In the genomic region with DNA sequence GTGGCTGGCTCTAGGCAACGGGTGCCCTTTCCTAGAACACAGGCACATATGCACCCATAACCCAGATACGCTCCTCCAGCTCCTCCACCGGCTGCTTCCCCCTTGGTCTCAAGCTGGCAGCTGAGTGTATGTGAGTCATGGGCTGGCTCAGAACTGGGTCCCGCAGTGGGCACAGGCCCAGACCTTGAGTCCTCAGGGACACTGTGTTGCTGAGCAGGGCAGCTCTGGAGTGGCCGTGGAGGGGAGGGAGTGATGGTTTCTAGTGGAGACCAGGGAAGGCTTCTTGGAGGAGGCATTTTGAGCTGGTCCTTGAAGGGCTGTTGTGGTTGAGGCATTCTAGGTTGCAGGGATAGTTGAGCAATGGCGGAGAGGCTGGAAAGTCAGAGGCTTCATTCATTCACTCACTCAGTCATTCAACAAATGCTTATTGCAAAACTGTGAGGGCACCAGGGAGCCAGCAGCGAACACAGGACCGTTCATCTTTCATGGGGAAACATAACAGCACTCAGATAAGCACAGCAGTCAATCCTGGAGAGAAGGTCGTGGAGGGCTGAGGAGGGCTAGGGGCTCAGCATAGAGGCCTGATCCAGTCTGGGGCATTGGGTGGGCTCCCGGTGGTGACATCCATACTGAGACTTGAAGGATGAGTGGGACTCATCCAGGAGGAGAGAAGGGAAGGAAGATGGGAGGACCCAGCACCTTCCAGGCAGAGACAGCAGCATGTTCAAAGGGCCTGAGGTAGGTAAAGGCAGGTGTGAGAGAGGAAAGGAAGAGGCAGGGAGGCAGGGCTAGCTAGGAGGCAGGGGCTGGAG, we compare ENCODE assay signal across 8 cellular contexts. TPM values are rescaled to one million over a fixed set of nuclear protein-coding genes. Genes with fewer than 3 reads are reported as not detected.
A peak's percentile ranks its signal among the peaks of the same experiment; 100 is the strongest.
DNase-seq lines count a peak whose midpoint lies in the region; ATAC-seq and TF ChIP-seq lines count a peak whose summit lies in the region.
"Had no signal": no experiment of that assay in that cellular context is flagged by ENCODE, and none has a peak within 500 bp of the region (broad histone marks: within the 10 kb centered on the region; RNA-seq: fewer than 3 reads in every experiment).

No MANE protein-coding gene starts in this region.

- WGBS in trophoblast cell (ENCODE audit: extremely low coverage, insufficient coverage, insufficient read length), result no CpG with 5 or more reads among the region's 10 CpGs

- H4K8ac ChIP-seq in trophoblast cell (ENCODE audit: low read depth, low read length), result no peak overlapping the region

- peaks cover 12% of the 10 kb centered on the region for H3K79me1 ChIP-seq in trophoblast cell (ENCODE audit: low read length)

- H3K18ac ChIP-seq in trophoblast cell (ENCODE audit: low read length), result no peak overlapping the region

- H3K4ac ChIP-seq in trophoblast cell (ENCODE audit: low read depth, low read length), result no peak overlapping the region

- no peaks in the 10 kb centered on the region for H3K27me3 ChIP-seq in RWPE2 (ENCODE audit: insufficient read depth, poor library complexity, severe bottlenecking)
- no peaks in the 10 kb centered on the region for H3K27me3 ChIP-seq in trophoblast cell (ENCODE audit: insufficient read depth, low read length)

- H3K4me1 ChIP-seq in RWPE2 (ENCODE audit: insufficient read depth, poor library complexity, severe bottlenecking) (no peaks in the 10 kb centered on the region), trophoblast cell (ENCODE audit: control insufficient read depth in 1 of 2, insufficient read depth in 2 of 2, low read length in 2 of 2) (peaks cover 5 to 9% of the 10 kb centered on the region in 2 experiments)
- H3K4me1 ChIP-seq: parathyroid adenoma had no signal

- DNase-seq in ELR (ENCODE audit: low read depth), result peak; percentile 29
- peak; percentile 40 for DNase-seq in RWPE2 (ENCODE audit: low spot score)
- DNase-seq in fibroblast of gingiva (ENCODE audit: low read depth), result peak; percentile 78
- DNase-seq in trophoblast cell, result no peak
- no peak for DNase-seq in cerebellar nuclear complex (lab: John Stamatoyannopoulos, UW)

- peaks cover 5% of the 10 kb centered on the region for H3K79me2 ChIP-seq in trophoblast cell (ENCODE audit: control insufficient read depth, insufficient read depth, low read length, poor library complexity)
- H3K79me2 ChIP-seq: parathyroid adenoma had no signal

- no peak overlapping the region for H3K23ac ChIP-seq in trophoblast cell (ENCODE audit: low read length)

- no peak for ATAC-seq in RWPE2 (ENCODE audit: low read depth)
- ATAC-seq in GM21447 (IDR thresholded peaks at IDR 0.05; ENCODE audit: unreplicated experiment), result no peak
- ATAC-seq in HG03139 (IDR thresholded peaks at IDR 0.05; ENCODE audit: unreplicated experiment), result no peak

- H3K14ac ChIP-seq in trophoblast cell (ENCODE audit: low read length), result no peak overlapping the region

- no peak overlapping the region for H2BK120ac ChIP-seq in trophoblast cell (ENCODE audit: insufficient read depth, low read length, poor library complexity)

- H3K36me3 ChIP-seq in RWPE2 (ENCODE audit: low read depth) (peaks cover 38% of the 10 kb centered on the region), trophoblast cell (ENCODE audit: control insufficient read depth in 1 of 2, insufficient read depth in 2 of 2, low read length in 2 of 2) (peaks cover 47 to 48% of the 10 kb centered on the region in 2 experiments)

- no peak for TF ChIP-seq CTCF in RWPE2 (IDR thresholded peaks at IDR 0.05; ENCODE audit: poor library complexity, severe bottlenecking)

- no peak overlapping the region for H2BK5ac ChIP-seq in trophoblast cell (ENCODE audit: low read depth, low read length, poor library complexity)

- no peak overlapping the region for H3K4me2 ChIP-seq in trophoblast cell (ENCODE audit: low read length)

- no peaks in the 10 kb centered on the region for H3K9me3 ChIP-seq in RWPE2 (ENCODE audit: severe bottlenecking)
- H3K9me3 ChIP-seq in trophoblast cell (ENCODE audit: insufficient read depth, low read depth, low read length), result peaks cover 3% of the 10 kb centered on the region

- H2AK5ac ChIP-seq in trophoblast cell (ENCODE audit: low read length), result no peak overlapping the region

- no peak overlapping the region for H2BK12ac ChIP-seq in trophoblast cell (ENCODE audit: low read length)

- H3K9ac ChIP-seq in trophoblast cell (ENCODE audit: low read length), result no peak overlapping the region
- H3K9ac ChIP-seq: parathyroid adenoma had no signal

- no peak overlapping the region for H2AFZ ChIP-seq in trophoblast cell (ENCODE audit: insufficient read depth, low read length, poor library complexity)
- H2AFZ ChIP-seq: parathyroid adenoma had no signal

- no peak overlapping the region for H4K91ac ChIP-seq in trophoblast cell (ENCODE audit: low read depth, low read length)

- peak overlapping the region; percentile 16 for H4K12ac ChIP-seq in trophoblast cell (ENCODE audit: low read depth, low read length)

- no peak overlapping the region for H3K4me3 ChIP-seq in RWPE2 (ENCODE audit: severe bottlenecking)
- peak overlapping the region; percentile 37 for H3K4me3 ChIP-seq in trophoblast cell (ENCODE audit: low read depth, low read length)

- H3K27ac ChIP-seq in RWPE2 (ENCODE audit: poor library complexity, severe bottlenecking), result no peak overlapping the region
- no peak overlapping the region for H3K27ac ChIP-seq in trophoblast cell (ENCODE audit: low read depth, low read length)
- H3K27ac ChIP-seq: parathyroid adenoma had no signal

RNA-seq across cellular contexts. Expression of a gene that starts 2.4 kb away (rescaled TPM):
- 57.0 and 59.5 TPM in 2 replicates for polyA plus RNA-seq in trophoblast cell (2013)

RNA-seq across cellular contexts. Expression of a gene that starts 13.2 kb away (rescaled TPM):
- not detected in 2 replicates for polyA plus RNA-seq in trophoblast cell (2013)

RNA-seq across cellular contexts. Expression of a gene that starts 29.0 kb away (rescaled TPM):
- 103 and 112 TPM in 2 replicates for polyA plus RNA-seq in trophoblast cell (2013)

RNA-seq across cellular contexts. Expression of a gene that starts 34.9 kb away (rescaled TPM):
- 24.0 and 25.6 TPM in 2 replicates for polyA plus RNA-seq in trophoblast cell (2013)

RNA-seq across cellular contexts. Expression of a gene that starts 40.8 kb away (rescaled TPM):
- 6.0 TPM in 2 replicates for polyA plus RNA-seq in trophoblast cell (2013)

Comparison
In these comparisons a context has a peak if more than half of its experiments do, and no peak if none do; other contexts are left out.
1. DNase-seq: peak in ELR (single experiment), RWPE2 (single experiment) and fibroblast of gingiva (single experiment); none in trophoblast cell (0 of 2) and cerebellar nuclear complex (0 of 2).